In the genomic region with DNA sequence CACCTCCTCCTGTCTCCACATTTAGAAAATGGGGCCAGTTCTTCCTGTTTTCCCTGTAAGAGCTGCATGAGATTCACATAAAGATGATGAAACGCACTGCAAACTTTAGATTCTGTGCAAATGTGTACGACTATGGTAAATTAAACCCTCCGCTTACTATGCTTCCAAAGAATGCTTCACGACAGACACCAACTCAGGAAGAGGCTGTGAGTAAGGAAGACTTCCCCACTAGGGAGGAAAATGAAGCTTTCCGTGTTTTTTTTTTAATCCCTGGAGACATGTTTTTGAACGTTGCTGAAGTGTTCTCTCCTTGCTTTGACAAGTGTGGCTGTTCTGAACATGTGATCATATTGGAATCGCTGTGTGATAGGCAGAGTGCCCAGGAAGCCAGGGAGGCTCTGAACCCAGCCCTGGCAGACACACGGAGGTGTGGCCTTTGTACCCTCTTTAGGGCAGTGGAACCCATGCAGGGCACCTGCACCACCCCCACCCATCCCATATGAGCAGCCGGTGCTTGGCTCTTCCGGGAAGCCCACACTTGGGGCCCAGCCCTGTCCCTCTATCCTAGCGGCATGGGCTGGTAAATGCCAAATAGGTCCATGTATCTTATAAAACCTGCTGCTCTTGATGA, we compare ENCODE assay signal across 8 cellular contexts. TPM values are rescaled to one million over a fixed set of nuclear protein-coding genes. Genes with fewer than 3 reads are reported as not detected.
DNase-seq lines count a peak whose midpoint lies in the region; ATAC-seq, FAIRE-seq and TF ChIP-seq lines count a peak whose summit lies in the region.

No MANE protein-coding gene starts in this region.

- H3K4me1 ChIP-seq in keratinocyte (ENCODE audit: control insufficient read depth, extremely low read depth, insufficient read depth, low read length), result peaks cover 43% of the 10 kb centered on the region

- H3K36me3 ChIP-seq in keratinocyte (ENCODE audit: control insufficient read depth in 2 of 2, extremely low read depth in 1 of 2, insufficient read depth in 2 of 2, low read length in 2 of 2), result no peaks in the 10 kb centered on the region

- FAIRE-seq in keratinocyte (lab: Jason Lieb, UNC), result no peak

- dilution Hi-C loops in keratinocyte (cut with MboI; ENCODE audit: extremely low pct_ligation_motif_present, low sequenced_read_pairs), result no loop called here

- no peaks in the 10 kb centered on the region for H3K9me3 Mint-ChIP-seq in activated naive CD4-positive, alpha-beta T cell treated with anti-CD3 and anti-CD28 coated beads, Interleukin-2, amount 10 ng/mL, durations not matched to agents 7 days and 5 days

- no peaks in the 10 kb centered on the region for H3K9me1 ChIP-seq in keratinocyte (ENCODE audit: control insufficient read depth, extremely low read depth, insufficient read depth, low read length)

- H3K27me3 Mint-ChIP-seq in activated naive CD4-positive, alpha-beta T cell treated with anti-CD3 and anti-CD28 coated beads, Interleukin-2, amount 10 ng/mL, durations not matched to agents 7 days and 5 days, result no peaks in the 10 kb centered on the region

- peak overlapping the region; percentile 83 for H3K4me2 ChIP-seq in keratinocyte (ENCODE audit: control insufficient read depth, extremely low read depth, insufficient read depth, low read depth, low read length)

- H3K27me3 ChIP-seq in keratinocyte (ENCODE audit: control insufficient read depth, extremely low read depth, insufficient read depth, low read length), result no peaks in the 10 kb centered on the region

- peak overlapping the region; percentile 98 for H3K27ac Mint-ChIP-seq in activated naive CD4-positive, alpha-beta T cell treated with anti-CD3 and anti-CD28 coated beads, Interleukin-2, amount 10 ng/mL, durations not matched to agents 7 days and 5 days

- H3K36me3 Mint-ChIP-seq in activated naive CD4-positive, alpha-beta T cell treated with anti-CD3 and anti-CD28 coated beads, Interleukin-2, amount 10 ng/mL, durations not matched to agents 7 days and 5 days, result peaks cover 12% of the 10 kb centered on the region

- H3K4me1 Mint-ChIP-seq in activated naive CD4-positive, alpha-beta T cell treated with anti-CD3 and anti-CD28 coated beads, Interleukin-2, amount 10 ng/mL, durations not matched to agents 7 days and 5 days, result peaks cover 84% of the 10 kb centered on the region

- CTCF ChIA-PET in activated naive CD4-positive, alpha-beta T cell treated with anti-CD3 and anti-CD28 coated beads, Interleukin-2, amount 10 ng/mL, durations not matched to agents 7 days and 5 days (lab: Charles Lee), result interaction anchor here (0.8 to 2.6 kb wide), 9 partner anchors 9 to 96 kb away, joined by 3 to 10 read pairs (median 4); partner anchors contain the start of gene GLRX5

- peak overlapping the region; percentile 70 for H2AFZ ChIP-seq in keratinocyte (ENCODE audit: control insufficient read depth, low read length)

- DNase-seq in AG10803 (ENCODE audit: low read depth) (peak; percentile 89), NCI-H2029 treated with DMSO at 0.1 percent for 48 hours (lab: John Stamatoyannopoulos, UW) (peak; percentile 45), keratinocyte (ENCODE audit: low read depth, low spot score) (no peak), NCI-H2227 treated with DMSO at 0.1 percent for 48 hours (lab: John Stamatoyannopoulos, UW) (no peak), germinal center (ENCODE audit: low spot score) (no peak), cerebellar nuclear complex (lab: John Stamatoyannopoulos, UW) (no peak)
- DNase-seq in activated naive CD4-positive, alpha-beta T cell treated with anti-CD3 and anti-CD28 coated beads, Interleukin-2, amount 10 ng/mL, durations not matched to agents 7 days and 5 days, result peak; percentile 79

- no peak for ATAC-seq in HG03135 (IDR thresholded peaks at IDR 0.05; ENCODE audit: unreplicated experiment)

- H3K9me3 ChIP-seq in keratinocyte (ENCODE audit: control insufficient read depth, low read depth, low read length), result no peaks in the 10 kb centered on the region

- peaks cover 3% of the 10 kb centered on the region for H3K79me2 ChIP-seq in keratinocyte (ENCODE audit: control insufficient read depth, insufficient read depth, low read length)

- peak overlapping the region; percentile 69 for H3K9ac ChIP-seq in keratinocyte (ENCODE audit: control insufficient read depth, extremely low read depth, insufficient read depth, low read length)

- no peaks in the 10 kb centered on the region for H4K20me1 ChIP-seq in keratinocyte (ENCODE audit: control insufficient read depth, extremely low read depth, insufficient read depth, low read length)

- peak overlapping the region; percentile 76 for H3K27ac ChIP-seq in keratinocyte (ENCODE audit: control insufficient read depth, insufficient read depth, low read length)

- peak overlapping the region; percentile 70 for H3K4me3 Mint-ChIP-seq in activated naive CD4-positive, alpha-beta T cell treated with anti-CD3 and anti-CD28 coated beads, Interleukin-2, amount 10 ng/mL, durations not matched to agents 7 days and 5 days

- H3K4me3 ChIP-seq in AG10803 (ENCODE audit: low read length) (no peak overlapping the region), keratinocyte (ENCODE audit: control insufficient read depth in 2 of 3, extremely low read depth in 1 of 3, insufficient read depth in 2 of 3, low read depth in 1 of 3, low read length in 3 of 3) (peak overlapping the region in 2 of 3 experiments; percentile 4 to 54)

- TF ChIP-seq CTCF in AG10803 (conservative IDR thresholded peaks at IDR 0.05; ENCODE audit: low read length) (no peak), keratinocyte (optimal IDR thresholded peaks at IDR 0.05 in 1 of 3, IDR thresholded peaks at IDR 0.05 in 1 of 3, conservative IDR thresholded peaks at IDR 0.05 in 1 of 3; ENCODE audit: extremely low read depth in 1 of 3, insufficient read depth in 2 of 3, low read length in 3 of 3) (peak in 2 of 3 experiments; percentile 32 to 40)

RNA-seq across cellular contexts. Expression of gene SYNE3, which starts 7.5 kb away (rescaled TPM):
- polyA plus RNA-seq in keratinocyte, result 0.32 to 1.3 TPM (median 1.0 TPM) in 3 replicates
- polyA plus RNA-seq in keratinocyte (2011; ENCODE audit: low read depth), result 0.27 TPM
- polyA plus RNA-seq in keratinocyte (2011; cell fraction: cytosol; rRNA removed), result 0.18 and 0.19 TPM in 2 replicates
- 2.1 and 2.6 TPM in 2 replicates for polyA plus RNA-seq in keratinocyte (2011; cell fraction: nucleus; rRNA removed)
- polyA plus RNA-seq in keratinocyte (2012; ENCODE audit: low replicate concordance), result 0.47 and 1.6 TPM in 2 replicates
- 0.63 to 3.1 TPM (median 2.1 TPM) in 3 replicates for polyA minus RNA-seq in keratinocyte
- 0.96 TPM for polyA minus RNA-seq in keratinocyte (2011; cell fraction: cytosol; rRNA and poly(A)+ RNA removed)
- 2.7 and 3.0 TPM in 2 replicates for polyA minus RNA-seq in keratinocyte (2011; cell fraction: nucleus; rRNA and poly(A)+ RNA removed)

RNA-seq across cellular contexts. Expression of gene GLRX5, which starts 10.9 kb away (rescaled TPM):
- polyA plus RNA-seq in keratinocyte, result 28.2 to 60.9 TPM (median 42.7 TPM) in 3 replicates
- 13.7 TPM for polyA plus RNA-seq in keratinocyte (2011; ENCODE audit: low read depth)
- 39.9 and 70.3 TPM in 2 replicates for polyA plus RNA-seq in keratinocyte (2011; cell fraction: cytosol; rRNA removed)
- polyA plus RNA-seq in keratinocyte (2011; cell fraction: nucleus; rRNA removed), result 14.1 and 17.8 TPM in 2 replicates
- polyA plus RNA-seq in keratinocyte (2012; ENCODE audit: low replicate concordance), result 27.2 and 41.6 TPM in 2 replicates
- polyA minus RNA-seq in keratinocyte, result 7.9 to 23.1 TPM (median 8.6 TPM) in 3 replicates
- 28.0 TPM for polyA minus RNA-seq in keratinocyte (2011; cell fraction: cytosol; rRNA and poly(A)+ RNA removed)
- polyA minus RNA-seq in keratinocyte (2011; cell fraction: nucleus; rRNA and poly(A)+ RNA removed), result 3.4 and 4.4 TPM in 2 replicates

Comparison
In these comparisons a context has a peak if more than half of its experiments do, and no peak if none do; other contexts are left out.
1. DNase-seq: peak in AG10803 (single experiment), NCI-H2029 treated with DMSO at 0.1 percent for 48 hours (single experiment) and activated naive CD4-positive, alpha-beta T cell treated with anti-CD3 and anti-CD28 coated beads, Interleukin-2, amount 10 ng/mL, durations not matched to agents 7 days and 5 days (single experiment); none in keratinocyte (single experiment), NCI-H2227 treated with DMSO at 0.1 percent for 48 hours (single experiment), germinal center (single experiment) and cerebellar nuclear complex (0 of 2).